ENCODE assay signal across 1 cellular context in genomic region chr2:9699139-9699823, GRCh38.
TF ChIP-seq lines count a peak whose summit lies in the region.

No MANE protein-coding gene starts in this region.

TF ChIP-seq in HCT116, 20 proteins besides CTCF, POLR2A, EP300 and RAD21 (continued from another document):
- TF ChIP-seq, protein P1, sequence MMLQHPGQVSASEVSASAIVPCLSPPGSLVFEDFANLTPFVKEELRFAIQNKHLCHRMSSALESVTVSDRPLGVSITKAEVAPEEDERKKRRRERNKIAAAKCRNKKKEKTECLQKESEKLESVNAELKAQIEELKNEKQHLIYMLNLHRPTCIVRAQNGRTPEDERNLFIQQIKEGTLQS (IDR thresholded peaks at IDR 0.05): no peak
- TF ChIP-seq POLR2AphosphoS5 (IDR thresholded peaks at IDR 0.05; ENCODE audit: low read depth, low read length) (no peak), ZNF274 (IDR thresholded peaks at IDR 0.05; ENCODE audit: low read depth, low read length) (no peak)
